In the genomic region with DNA sequence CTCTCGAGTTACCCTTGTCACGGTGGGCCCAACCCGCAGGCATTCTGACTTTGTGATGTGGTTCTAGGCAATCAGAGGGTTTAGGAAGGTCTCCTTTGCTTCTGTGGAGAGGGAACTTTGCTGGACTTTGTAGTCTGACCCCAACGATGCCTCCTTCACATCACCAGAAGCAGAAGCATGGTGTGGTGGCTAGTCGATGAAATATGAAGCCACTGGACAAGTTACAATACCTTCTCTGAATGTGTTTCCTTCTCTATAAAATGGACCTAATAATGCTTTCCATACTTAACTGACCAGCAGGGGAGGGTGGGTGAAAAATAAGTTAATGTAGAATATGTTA, we compare ENCODE assay signal across 8 cellular contexts. TPM values are rescaled to one million over a fixed set of nuclear protein-coding genes. Genes with fewer than 3 reads are reported as not detected.
DNase-seq lines count a peak whose midpoint lies in the region; ATAC-seq and TF ChIP-seq lines count a peak whose summit lies in the region.

No MANE protein-coding gene starts in this region.

- no peak for TF ChIP-seq CTCF in astrocyte of the cerebellum (IDR thresholded peaks at IDR 0.05; ENCODE audit: low read depth, low read length, missing control alignments)
- TF ChIP-seq CTCF in suprapubic skin (IDR thresholded peaks at IDR 0.05), result no peak

- peaks cover 16% of the 10 kb centered on the region for H3K4me1 ChIP-seq in suprapubic skin

- H3K27me3 ChIP-seq in suprapubic skin, result no peaks in the 10 kb centered on the region

- peak; percentile 20 for ATAC-seq in left lobe of liver

- no peaks in the 10 kb centered on the region for H3K36me3 ChIP-seq in suprapubic skin

- TF ChIP-seq EP300 in suprapubic skin (IDR thresholded peaks at IDR 0.05), result no peak

- no peaks in the 10 kb centered on the region for H3K9me3 ChIP-seq in suprapubic skin

- no peak for TF ChIP-seq POLR2A in suprapubic skin (IDR thresholded peaks at IDR 0.05)
- no peak for TF ChIP-seq POLR2A in erythroblast (IDR thresholded peaks at IDR 0.05; ENCODE audit: low read length)

- WGBS in suprapubic skin, result 0% methylated on average over 5 of the region's 5 CpGs

- in situ Hi-C loops in astrocyte of the cerebellum (cut with HindIII; ENCODE audit: low sequenced_read_pairs), result no loop called here

- H3K27ac ChIP-seq in suprapubic skin, result peak overlapping the region; percentile 31

- DNase-seq in NOMO-1 treated with DMSO at 0.1 percent for 48 hours (lab: John Stamatoyannopoulos, UW; ENCODE audit: unreplicated experiment), result peak; percentile 63
- no peak for DNase-seq in NOMO-1 treated with dmso at 0.1 percent for 144 hours (lab: John Stamatoyannopoulos, UW; ENCODE audit: unreplicated experiment)
- no peak for DNase-seq in astrocyte of the cerebellum (ENCODE audit: low read depth)
- DNase-seq in left lobe of liver (ENCODE audit: low spot score), result no peak
- DNase-seq in suprapubic skin (ENCODE audit: low spot score in 2 of 2), result no peak
- DNase-seq in DMS79 treated with DMSO at 0.1 percent for 48 hours (lab: John Stamatoyannopoulos, UW), result no peak
- DNase-seq in erythroblast (lab: John Stamatoyannopoulos, UW), result no peak
- DNase-seq in SW480 (ENCODE audit: low spot score), result no peak

- H3K4me3 ChIP-seq in astrocyte of the cerebellum (ENCODE audit: low read depth, low read length) (peak overlapping the region; percentile 77), suprapubic skin (peak overlapping the region; percentile 75)

RNA-seq across cellular contexts. Expression of a gene that starts 0.6 kb away (rescaled TPM):
- total RNA-seq in left lobe of liver, result 1.7 TPM
- total RNA-seq in suprapubic skin, result 1 to 10 TPM; 1.7 to 10.0 (median 2.2) TPM
